Comparison of ENCODE assay signal across 23 cellular contexts in the genomic region with DNA sequence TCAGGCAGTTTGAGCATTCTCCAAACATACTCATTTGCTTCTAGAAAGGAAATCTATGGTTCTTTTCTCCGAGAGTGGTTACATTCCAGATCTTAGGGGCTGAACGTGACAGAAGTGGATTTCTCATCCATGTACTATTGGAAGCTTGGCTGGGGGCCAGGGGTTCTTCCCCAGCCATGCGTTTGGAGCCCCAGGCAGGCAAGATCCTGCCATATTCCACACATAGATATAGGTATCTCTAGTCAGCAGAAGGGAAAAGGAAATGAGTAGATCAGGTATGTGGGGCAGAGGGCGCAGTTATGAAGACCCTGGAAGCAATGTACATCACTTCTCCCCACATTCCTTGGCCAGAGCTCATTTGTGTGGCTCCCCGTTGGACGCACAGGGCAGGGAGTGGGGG.
DNase-seq lines count a peak whose midpoint lies in the region; ATAC-seq, FAIRE-seq and TF ChIP-seq lines count a peak whose summit lies in the region.
"Had no signal": no experiment of that assay in that cellular context is flagged by ENCODE, and none has a peak within 500 bp of the region (broad histone marks: within the 10 kb centered on the region; RNA-seq: fewer than 3 reads in every experiment).

No MANE protein-coding gene starts in this region.

- no peaks in the 10 kb centered on the region for H3K4me1 ChIP-seq in breast epithelium
- H3K4me1 ChIP-seq: uterus had no signal

- ATAC-seq in HG03442 (IDR thresholded peaks at IDR 0.05; ENCODE audit: unreplicated experiment), result no peak
- ATAC-seq in GM19328 (IDR thresholded peaks at IDR 0.05; ENCODE audit: unreplicated experiment), result no peak
- ATAC-seq: gastrocnemius medialis, K562 had no signal

- DNase-seq in MCF 10A (ENCODE audit: unreplicated experiment) (peak; percentile 39), breast epithelium (ENCODE audit: low spot score in 2 of 2) (no peak), glutamatergic neuron (no peak), type B pancreatic cell (ENCODE audit: extremely low spot score, unreplicated experiment) (no peak), GM12892 (ENCODE audit: insufficient read length) (no peak)
- no peak for DNase-seq in activated T-helper 2 cell treated with anti-CD3 and anti-CD28 coated beads, Interferon-gamma antibody, Interleukin-2, Interleukin-4, amounts not matched to agents 10 μg/mL and 5 μg/mL and 100 μg/mL, durations not matched to agents 14 hours and 24 hours and 36 hours (ENCODE audit: low spot score)
- DNase-seq: activated CD4-positive, CD25-positive, alpha-beta regulatory T cell treated with anti-CD3 and anti-CD28 coated beads, Interleukin-2, amount 50 U/mL, for 72 hours; activated CD8-positive, alpha-beta memory T cell treated with anti-CD3 and anti-CD28 coated beads, Interleukin-2, amount 50 U/mL, for 48 hours; activated naive CD4-positive, alpha-beta T cell treated with anti-CD3 and anti-CD28 coated beads for 36 hours; gastrocnemius medialis; HCEC 1CT; left lung; NCI-H187 treated with DMSO at 0.1 percent for 48 hours; NCI-H510A treated with DMSO at 0.1 percent for 48 hours; stimulated activated CD4-positive, alpha-beta T cell treated with anti-CD3 and anti-CD28 coated beads, Interleukin-2, amount 100 ng/mL, for 24 hours; uterus had no signal

- TF ChIP-seq CTCF in MCF 10A (IDR thresholded peaks at IDR 0.05; ENCODE audit: unreplicated experiment) (no peak), breast epithelium (IDR thresholded peaks at IDR 0.05) (no peak), glutamatergic neuron (IDR thresholded peaks at IDR 0.05; ENCODE audit: partially characterized antibody, unreplicated experiment) (no peak), type B pancreatic cell (conservative IDR thresholded peaks at IDR 0.05) (no peak)

- no peaks in the 10 kb centered on the region for H3K27me3 ChIP-seq in breast epithelium
- H3K27me3 ChIP-seq: ascending aorta, gastrocnemius medialis, SJSA1, uterus had no signal

- peaks cover 6% of the 10 kb centered on the region for H3K36me3 Mint-ChIP-seq in MCF 10A (ENCODE audit: insufficient read depth, unreplicated experiment)
- H3K36me3 Mint-ChIP-seq in activated T-helper 2 cell treated with anti-CD3 and anti-CD28 coated beads, Interferon-gamma antibody, Interleukin-2, Interleukin-4, amounts not matched to agents 10 μg/mL and 5 μg/mL and 100 μg/mL, durations not matched to agents 14 hours and 24 hours and 36 hours (ENCODE audit: low read depth), result peaks cover 6% of the 10 kb centered on the region
- no peaks in the 10 kb centered on the region for H3K36me3 Mint-ChIP-seq in glutamatergic neuron (ENCODE audit: unreplicated experiment)
- H3K36me3 Mint-ChIP-seq in type B pancreatic cell, result peaks cover 3% of the 10 kb centered on the region

- H3K4me3 ChIP-seq in breast epithelium, result no peak overlapping the region
- H3K4me3 ChIP-seq: ascending aorta, gastrocnemius medialis, K562, left lung, SJSA1, uterus had no signal

- H3K27ac Mint-ChIP-seq in MCF 10A (ENCODE audit: low read depth, unreplicated experiment) (no peak overlapping the region), glutamatergic neuron (ENCODE audit: unreplicated experiment) (no peak overlapping the region), type B pancreatic cell (no peak overlapping the region)
- H3K27ac Mint-ChIP-seq in activated T-helper 2 cell treated with anti-CD3 and anti-CD28 coated beads, Interferon-gamma antibody, Interleukin-2, Interleukin-4, amounts not matched to agents 10 μg/mL and 5 μg/mL and 100 μg/mL, durations not matched to agents 14 hours and 24 hours and 36 hours, result peak overlapping the region; percentile 28
- H3K27ac Mint-ChIP-seq: activated naive CD4-positive, alpha-beta T cell treated with anti-CD3 and anti-CD28 coated beads for 36 hours had no signal

- no peak overlapping the region for H3K27ac ChIP-seq in breast epithelium
- H3K27ac ChIP-seq: epithelial cell of prostate, gastrocnemius medialis, left lung, SJSA1, uterus had no signal

- intact Hi-C loops in MCF 10A (cut with micrococcal nuclease), result no loop called here
- intact Hi-C loops in breast epithelium (cut with DNase I; ENCODE audit: low total_unique reads), result no loop called here
- intact Hi-C loops in activated T-helper 2 cell treated with anti-CD3 and anti-CD28 coated beads, Interferon-gamma antibody, Interleukin-2, Interleukin-4, amounts not matched to agents 10 μg/mL and 5 μg/mL and 100 μg/mL, durations not matched to agents 14 hours and 24 hours and 36 hours (cut with micrococcal nuclease), result no loop called here

- H3K4me1 Mint-ChIP-seq in MCF 10A (ENCODE audit: insufficient read depth, unreplicated experiment), result peaks cover 43% of the 10 kb centered on the region
- H3K4me1 Mint-ChIP-seq in activated T-helper 2 cell treated with anti-CD3 and anti-CD28 coated beads, Interferon-gamma antibody, Interleukin-2, Interleukin-4, amounts not matched to agents 10 μg/mL and 5 μg/mL and 100 μg/mL, durations not matched to agents 14 hours and 24 hours and 36 hours (ENCODE audit: low read depth), result peaks cover 27% of the 10 kb centered on the region
- peaks cover 2% of the 10 kb centered on the region for H3K4me1 Mint-ChIP-seq in glutamatergic neuron (ENCODE audit: low read depth, unreplicated experiment)
- H3K4me1 Mint-ChIP-seq in type B pancreatic cell (ENCODE audit: unreplicated experiment), result peaks cover 19% of the 10 kb centered on the region

- no peak for TF ChIP-seq POLR2A in breast epithelium (IDR thresholded peaks at IDR 0.05)
- TF ChIP-seq POLR2A in GM12892 (IDR thresholded peaks at IDR 0.05; ENCODE audit: low read depth, low read length), result no peak

- no peaks in the 10 kb centered on the region for H3K9me3 ChIP-seq in breast epithelium
- H3K9me3 ChIP-seq: ascending aorta, gastrocnemius medialis, left lung, SJSA1, uterus had no signal

- H3K9me3 Mint-ChIP-seq in MCF 10A (ENCODE audit: unreplicated experiment) (no peaks in the 10 kb centered on the region), glutamatergic neuron (ENCODE audit: unreplicated experiment) (peaks cover 1% of the 10 kb centered on the region), type B pancreatic cell (peaks cover 4% of the 10 kb centered on the region)
- H3K9me3 Mint-ChIP-seq in activated T-helper 2 cell treated with anti-CD3 and anti-CD28 coated beads, Interferon-gamma antibody, Interleukin-2, Interleukin-4, amounts not matched to agents 10 μg/mL and 5 μg/mL and 100 μg/mL, durations not matched to agents 14 hours and 24 hours and 36 hours, result peaks cover 8% of the 10 kb centered on the region
- H3K9me3 Mint-ChIP-seq: activated naive CD4-positive, alpha-beta T cell treated with anti-CD3 and anti-CD28 coated beads for 36 hours had no signal

- no peak for FAIRE-seq in GM12892 (lab: Jason Lieb, UNC)
- FAIRE-seq: colon, K562 had no signal

- CTCF ChIA-PET in MCF 10A (lab: Yijun Ruan, JAX), result interaction anchor here (0.6 kb wide), 1 partner anchor 397 kb away, joined by 5 read pairs; no protein-coding TSS in a partner anchor

- H3K27me3 Mint-ChIP-seq in MCF 10A (ENCODE audit: insufficient read depth, unreplicated experiment) (no peaks in the 10 kb centered on the region), glutamatergic neuron (ENCODE audit: unreplicated experiment) (peaks cover 2% of the 10 kb centered on the region), type B pancreatic cell (no peaks in the 10 kb centered on the region)
- no peaks in the 10 kb centered on the region for H3K27me3 Mint-ChIP-seq in activated T-helper 2 cell treated with anti-CD3 and anti-CD28 coated beads, Interferon-gamma antibody, Interleukin-2, Interleukin-4, amounts not matched to agents 10 μg/mL and 5 μg/mL and 100 μg/mL, durations not matched to agents 14 hours and 24 hours and 36 hours (ENCODE audit: low read depth)

- POLR2A ChIA-PET in MCF 10A (lab: Yijun Ruan, JAX), result no interaction called here

- no TSS peak for BruUV-seq in MCF 10A (replicated peaks; lab: Mats Ljungman, UMichigan)

- H3K4me3 Mint-ChIP-seq in MCF 10A (ENCODE audit: unreplicated experiment) (no peak overlapping the region), glutamatergic neuron (ENCODE audit: unreplicated experiment) (peak overlapping the region; percentile 12), type B pancreatic cell (peak overlapping the region; percentile 29)
- no peak overlapping the region for H3K4me3 Mint-ChIP-seq in activated T-helper 2 cell treated with anti-CD3 and anti-CD28 coated beads, Interferon-gamma antibody, Interleukin-2, Interleukin-4, amounts not matched to agents 10 μg/mL and 5 μg/mL and 100 μg/mL, durations not matched to agents 14 hours and 24 hours and 36 hours (ENCODE audit: low read depth)
- H3K4me3 Mint-ChIP-seq: activated naive CD4-positive, alpha-beta T cell treated with anti-CD3 and anti-CD28 coated beads for 36 hours had no signal

- no peaks in the 10 kb centered on the region for H3K36me3 ChIP-seq in breast epithelium
- H3K36me3 ChIP-seq: ascending aorta, gastrocnemius medialis, left lung, SJSA1, uterus had no signal

Comparison
In these comparisons a context has a peak if more than half of its experiments do, and no peak if none do; other contexts are left out.
1. H3K4me3 Mint-ChIP-seq: peak in glutamatergic neuron (single experiment) and type B pancreatic cell (single experiment); none in MCF 10A (single experiment) and activated T-helper 2 cell treated with anti-CD3 and anti-CD28 coated beads, Interferon-gamma antibody, Interleukin-2, Interleukin-4, amounts not matched to agents 10 μg/mL and 5 μg/mL and 100 μg/mL, durations not matched to agents 14 hours and 24 hours and 36 hours (single experiment).